18 cellular contexts compared by ENCODE assay signal in the genomic region with DNA sequence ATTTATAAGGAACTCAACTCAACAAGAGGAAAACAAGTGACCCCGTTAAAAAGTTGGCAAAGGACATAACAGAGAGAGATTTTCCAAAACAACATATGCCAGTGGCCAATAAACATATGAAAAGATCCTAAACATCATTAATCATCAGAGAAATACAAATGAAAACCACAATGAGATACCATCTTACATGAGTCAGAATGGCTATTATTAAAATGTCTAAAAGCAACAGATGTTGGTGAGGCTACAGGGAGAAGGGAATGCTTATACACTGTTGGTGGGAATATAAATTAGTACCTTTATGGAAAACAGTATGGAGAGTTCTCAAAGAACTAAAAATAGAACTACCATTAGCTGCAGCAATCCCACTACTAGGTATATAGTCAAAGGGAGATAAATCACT. TPM values are rescaled to one million over a fixed set of nuclear protein-coding genes. Genes with fewer than 3 reads are reported as not detected.
"Had no signal": no experiment of that assay in that cellular context is flagged by ENCODE, and none has a peak within 500 bp of the region (broad histone marks: within the 10 kb centered on the region; RNA-seq: fewer than 3 reads in every experiment).

No MANE protein-coding gene starts in this region.

RNA-seq across cellular contexts. Expression of gene AHSP, which starts 46.4 kb away (rescaled TPM):
- total RNA-seq: colonic mucosa; endodermal cell; endothelial cell of umbilical vein; epithelial cell of proximal tubule; gastrocnemius medialis; glomerular endothelial cell; left ventricle myocardium superior; lower lobe of right lung; natural killer cell treated with Interleukin-12 subunit alpha and Interleukin-12 subunit beta and Interleukin-15 and Interleukin-18, amount 100 ng/mL, for 72 hours; neural crest cell; omental fat pad; pancreas; pulmonary artery endothelial cell; thoracic aorta; tibial nerve; upper lobe of left lung had no signal
- polyA plus RNA-seq: endothelial cell of umbilical vein, keratinocyte, pancreas, small intestine had no signal
